In genomic region chr13:111965466-111966214, GRCh38 we compare ENCODE assay signal across 20 cellular contexts.
A peak's percentile ranks its signal among the peaks of the same experiment; 100 is the strongest.
DNase-seq lines count a peak whose midpoint lies in the region; ATAC-seq and TF ChIP-seq lines count a peak whose summit lies in the region.
"Had no signal": no experiment of that assay in that cellular context is flagged by ENCODE, and none has a peak within 500 bp of the region (broad histone marks: within the 10 kb centered on the region; RNA-seq: fewer than 3 reads in every experiment).

No MANE protein-coding gene starts in this region.

- H3K27ac ChIP-seq in sigmoid colon (no peak overlapping the region), OCI-LY7 (ENCODE audit: low read depth, low read length, poor library complexity, severe bottlenecking) (no peak overlapping the region)
- H3K27ac ChIP-seq: A549; BLaER1 treated with 17β-estradiol and CSF1 and Interleukin-3, amounts not matched to agents 10 nM and 100 nM had no signal

- H3K4me1 ChIP-seq in sigmoid colon (no peaks in the 10 kb centered on the region), OCI-LY7 (ENCODE audit: insufficient read depth, low read length, poor library complexity, severe bottlenecking) (no peaks in the 10 kb centered on the region)
- H3K4me1 ChIP-seq: A549, BE2C had no signal

- no peak for ATAC-seq in left ventricle myocardium superior
- ATAC-seq: A549 had no signal

- CTCF ChIA-PET in OCI-LY7 (lab: Charles Lee; ENCODE audit: unreplicated experiment): no interaction called here

- H3K27ac Mint-ChIP-seq in immature natural killer cell: no peak overlapping the region
- H3K27ac Mint-ChIP-seq: CD4-positive, alpha-beta T cell had no signal

- BruUV-seq in OCI-LY7 (replicated peaks; lab: Mats Ljungman, UMichigan): no TSS peak

- no peak overlapping the region for H2AFZ ChIP-seq in OCI-LY7 (ENCODE audit: low read length)

- no peak overlapping the region for H3K4me3 Mint-ChIP-seq in immature natural killer cell
- H3K4me3 Mint-ChIP-seq: CD14-positive monocyte; CD4-positive, alpha-beta T cell had no signal

- no peaks in the 10 kb centered on the region for H3K36me3 Mint-ChIP-seq in immature natural killer cell
- H3K36me3 Mint-ChIP-seq: CD14-positive monocyte had no signal

- H3K79me2 ChIP-seq in OCI-LY7 (ENCODE audit: insufficient read depth, low read depth, low read length): no peaks in the 10 kb centered on the region

- TF ChIP-seq CTCF in sigmoid colon (IDR thresholded peaks at IDR 0.05) (no peak), OCI-LY7 (conservative IDR thresholded peaks at IDR 0.05; ENCODE audit: low read length) (no peak)

- H4K20me1 ChIP-seq in OCI-LY7 (ENCODE audit: insufficient read depth, low read length): no peaks in the 10 kb centered on the region
- H4K20me1 ChIP-seq: BLaER1 treated with 17β-estradiol and CSF1 and Interleukin-3, amounts not matched to agents 10 nM and 100 nM had no signal

- intact Hi-C loops in cardiac septum (cut with DNase I): no loop called here
- intact Hi-C loops in left ventricle myocardium superior (cut with micrococcal nuclease): no loop called here
- intact Hi-C loops in sigmoid colon (cut with DNase I): no loop called here
- intact Hi-C loops in OCI-LY7 (cut with micrococcal nuclease; ENCODE audit: unreplicated experiment): no loop called here

- H3K9me3 ChIP-seq in sigmoid colon (no peaks in the 10 kb centered on the region), OCI-LY7 (ENCODE audit: low read length) (no peaks in the 10 kb centered on the region)
- H3K9me3 ChIP-seq: A549, BE2C had no signal

- no peak overlapping the region for H3K4me2 ChIP-seq in OCI-LY7 (ENCODE audit: low read length)
- H3K4me2 ChIP-seq: A549; BLaER1 treated with 17β-estradiol and CSF1 and Interleukin-3, amounts not matched to agents 10 nM and 100 nM had no signal

- H3K9me3 Mint-ChIP-seq in immature natural killer cell: no peaks in the 10 kb centered on the region
- H3K9me3 Mint-ChIP-seq: CD4-positive, alpha-beta T cell had no signal

- no peak for TF ChIP-seq POLR2A in sigmoid colon (IDR thresholded peaks at IDR 0.05)

- H3K4me3 ChIP-seq in sigmoid colon (no peak overlapping the region), OCI-LY7 (ENCODE audit: low read depth, low read length, poor library complexity, severe bottlenecking) (no peak overlapping the region)
- H3K4me3 ChIP-seq: A549; BLaER1 treated with 17β-estradiol and CSF1 and Interleukin-3, amounts not matched to agents 10 nM and 100 nM had no signal

- H3K9me2 ChIP-seq in OCI-LY7 (ENCODE audit: insufficient read depth, low read length): no peaks in the 10 kb centered on the region

- peaks cover 2 to 3% (median 3%) of the 10 kb centered on the region in 3 donors for H3K27me3 Mint-ChIP-seq in immature natural killer cell (ENCODE audit: low read depth in 3 of 3)

- peak; percentile 59 for DNase-seq in cardiac septum (ENCODE audit: low spot score)
- DNase-seq in left ventricle myocardium superior: no peak
- DNase-seq in mesenteric fat pad (ENCODE audit: low spot score): peak; percentile 77
- peak; percentile 50 for DNase-seq in sigmoid colon
- DNase-seq in immature natural killer cell: no peak
- no peak for DNase-seq in OCI-LY7 (ENCODE audit: low spot score)
- DNase-seq: 8988T; ACHN; AML-193; BE2C; Calu3; CD4-positive, alpha-beta T cell; COR-L47; DMS153; DND-41; GOT3; HCEC 1CT had no signal

- peaks cover 0 to 19% (median 11%) of the 10 kb centered on the region in 3 donors for H3K27me3 ChIP-seq in sigmoid colon
- H3K27me3 ChIP-seq: BLaER1 treated with 17β-estradiol and CSF1 and Interleukin-3, amounts not matched to agents 10 nM and 100 nM had no signal

- no peaks in the 10 kb centered on the region for H3K4me1 Mint-ChIP-seq in immature natural killer cell
- H3K4me1 Mint-ChIP-seq: CD14-positive monocyte had no signal

- WGBS in sigmoid colon, 2 donors: 89% methylated on average over 24 of the region's 24 CpGs

- no peak for TF ChIP-seq EP300 in sigmoid colon (IDR thresholded peaks at IDR 0.05)

- H3K36me3 ChIP-seq in sigmoid colon (no peaks in the 10 kb centered on the region), OCI-LY7 (ENCODE audit: insufficient read depth, low read length) (no peaks in the 10 kb centered on the region)
- H3K36me3 ChIP-seq: BE2C; BLaER1 treated with 17β-estradiol and CSF1 and Interleukin-3, amounts not matched to agents 10 nM and 100 nM had no signal

- POLR2A ChIA-PET in OCI-LY7 (lab: Charles Lee): no interaction called here

Comparison
In these comparisons a context has a peak if more than half of its experiments do, and no peak if none do; other contexts are left out.
1. DNase-seq: peak in cardiac septum (single experiment), mesenteric fat pad (single experiment) and sigmoid colon (single experiment); none in left ventricle myocardium superior (single experiment), immature natural killer cell (0 of 3) and OCI-LY7 (single experiment).